Comparison of ENCODE assay signal across 1 cellular context in the genomic region with DNA sequence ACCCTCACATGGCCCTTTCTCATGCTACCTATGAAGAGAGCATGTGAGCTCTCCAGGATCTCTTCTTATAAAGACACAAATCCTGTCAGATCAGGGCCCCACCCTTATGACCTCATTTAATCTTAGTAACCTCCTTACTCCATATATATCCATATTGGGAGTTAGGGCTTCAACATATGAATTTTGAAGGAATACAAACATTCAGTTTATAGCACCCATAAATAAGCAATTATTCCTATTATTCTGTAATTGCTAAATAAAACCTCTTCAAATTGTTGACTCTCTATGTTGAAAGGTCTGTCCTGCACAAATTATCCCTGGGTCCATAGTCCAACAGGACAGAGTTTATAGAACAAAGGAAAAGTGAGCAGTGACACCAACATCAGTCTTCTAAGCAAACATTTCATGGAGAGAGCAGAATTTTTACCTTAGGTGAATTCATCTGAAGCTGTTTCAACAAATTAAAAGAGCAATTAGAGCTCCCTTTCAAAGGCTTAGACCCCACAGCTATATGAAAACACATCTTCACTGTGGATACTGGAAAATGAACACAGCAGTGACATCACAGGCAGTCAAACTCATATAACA.
A peak's percentile ranks its signal among the peaks of the same experiment; 100 is the strongest.
TF ChIP-seq lines count a peak whose summit lies in the region.

No MANE protein-coding gene starts in this region.

TF ChIP-seq in HepG2, 621 proteins besides CTCF, POLR2A, EP300 and RAD21 (continued from another document and continues in another):
- peak; percentile 53; the same call in 1 of the 2 replicates for TF ChIP-seq ZKSCAN8 (CRISPR knock-in tag; IDR thresholded peaks at IDR 0.05; ENCODE audit: borderline replicate concordance)
- TF ChIP-seq, protein P1, sequence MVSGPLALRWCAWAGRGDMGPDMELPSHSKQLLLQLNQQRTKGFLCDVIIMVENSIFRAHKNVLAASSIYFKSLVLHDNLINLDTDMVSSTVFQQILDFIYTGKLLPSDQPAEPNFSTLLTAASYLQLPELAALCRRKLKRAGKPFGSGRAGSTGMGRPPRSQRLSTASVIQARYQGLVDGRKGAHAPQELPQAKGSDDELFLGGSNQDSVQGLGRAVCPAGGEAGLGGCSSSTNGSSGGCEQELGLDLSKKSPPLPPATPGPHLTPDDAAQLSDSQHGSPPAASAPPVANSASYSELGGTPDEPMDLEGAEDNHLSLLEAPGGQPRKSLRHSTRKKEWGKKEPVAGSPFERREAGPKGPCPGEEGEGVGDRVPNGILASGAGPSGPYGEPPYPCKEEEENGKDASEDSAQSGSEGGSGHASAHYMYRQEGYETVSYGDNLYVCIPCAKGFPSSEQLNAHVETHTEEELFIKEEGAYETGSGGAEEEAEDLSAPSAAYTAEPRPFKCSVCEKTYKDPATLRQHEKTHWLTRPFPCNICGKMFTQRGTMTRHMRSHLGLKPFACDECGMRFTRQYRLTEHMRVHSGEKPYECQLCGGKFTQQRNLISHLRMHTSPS (CRISPR knock-in tag; IDR thresholded peaks at IDR 0.05; ENCODE audit: low read depth): no peak
- no peak for TF ChIP-seq NFYC (CRISPR knock-in tag; IDR thresholded peaks at IDR 0.05)
- TF ChIP-seq ZNF17 (CRISPR knock-in tag; IDR thresholded peaks at IDR 0.05): no peak
- TF ChIP-seq, protein P2, sequence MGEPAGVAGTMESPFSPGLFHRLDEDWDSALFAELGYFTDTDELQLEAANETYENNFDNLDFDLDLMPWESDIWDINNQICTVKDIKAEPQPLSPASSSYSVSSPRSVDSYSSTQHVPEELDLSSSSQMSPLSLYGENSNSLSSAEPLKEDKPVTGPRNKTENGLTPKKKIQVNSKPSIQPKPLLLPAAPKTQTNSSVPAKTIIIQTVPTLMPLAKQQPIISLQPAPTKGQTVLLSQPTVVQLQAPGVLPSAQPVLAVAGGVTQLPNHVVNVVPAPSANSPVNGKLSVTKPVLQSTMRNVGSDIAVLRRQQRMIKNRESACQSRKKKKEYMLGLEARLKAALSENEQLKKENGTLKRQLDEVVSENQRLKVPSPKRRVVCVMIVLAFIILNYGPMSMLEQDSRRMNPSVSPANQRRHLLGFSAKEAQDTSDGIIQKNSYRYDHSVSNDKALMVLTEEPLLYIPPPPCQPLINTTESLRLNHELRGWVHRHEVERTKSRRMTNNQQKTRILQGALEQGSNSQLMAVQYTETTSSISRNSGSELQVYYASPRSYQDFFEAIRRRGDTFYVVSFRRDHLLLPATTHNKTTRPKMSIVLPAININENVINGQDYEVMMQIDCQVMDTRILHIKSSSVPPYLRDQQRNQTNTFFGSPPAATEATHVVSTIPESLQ (CRISPR knock-in tag; conservative IDR thresholded peaks at IDR 0.05): no peak
- TF ChIP-seq, protein P3, sequence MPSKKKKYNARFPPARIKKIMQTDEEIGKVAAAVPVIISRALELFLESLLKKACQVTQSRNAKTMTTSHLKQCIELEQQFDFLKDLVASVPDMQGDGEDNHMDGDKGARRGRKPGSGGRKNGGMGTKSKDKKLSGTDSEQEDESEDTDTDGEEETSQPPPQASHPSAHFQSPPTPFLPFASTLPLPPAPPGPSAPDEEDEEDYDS (CRISPR knock-in tag; IDR thresholded peaks at IDR 0.05): no peak
- TF ChIP-seq, protein P4, sequence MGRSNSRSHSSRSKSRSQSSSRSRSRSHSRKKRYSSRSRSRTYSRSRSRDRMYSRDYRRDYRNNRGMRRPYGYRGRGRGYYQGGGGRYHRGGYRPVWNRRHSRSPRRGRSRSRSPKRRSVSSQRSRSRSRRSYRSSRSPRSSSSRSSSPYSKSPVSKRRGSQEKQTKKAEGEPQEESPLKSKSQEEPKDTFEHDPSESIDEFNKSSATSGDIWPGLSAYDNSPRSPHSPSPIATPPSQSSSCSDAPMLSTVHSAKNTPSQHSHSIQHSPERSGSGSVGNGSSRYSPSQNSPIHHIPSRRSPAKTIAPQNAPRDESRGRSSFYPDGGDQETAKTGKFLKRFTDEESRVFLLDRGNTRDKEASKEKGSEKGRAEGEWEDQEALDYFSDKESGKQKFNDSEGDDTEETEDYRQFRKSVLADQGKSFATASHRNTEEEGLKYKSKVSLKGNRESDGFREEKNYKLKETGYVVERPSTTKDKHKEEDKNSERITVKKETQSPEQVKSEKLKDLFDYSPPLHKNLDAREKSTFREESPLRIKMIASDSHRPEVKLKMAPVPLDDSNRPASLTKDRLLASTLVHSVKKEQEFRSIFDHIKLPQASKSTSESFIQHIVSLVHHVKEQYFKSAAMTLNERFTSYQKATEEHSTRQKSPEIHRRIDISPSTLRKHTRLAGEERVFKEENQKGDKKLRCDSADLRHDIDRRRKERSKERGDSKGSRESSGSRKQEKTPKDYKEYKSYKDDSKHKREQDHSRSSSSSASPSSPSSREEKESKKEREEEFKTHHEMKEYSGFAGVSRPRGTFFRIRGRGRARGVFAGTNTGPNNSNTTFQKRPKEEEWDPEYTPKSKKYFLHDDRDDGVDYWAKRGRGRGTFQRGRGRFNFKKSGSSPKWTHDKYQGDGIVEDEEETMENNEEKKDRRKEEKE (IDR thresholded peaks at IDR 0.05): no peak
- TF ChIP-seq NFIC (IDR thresholded peaks at IDR 0.05; ENCODE audit: low read length): peak; percentile 85; the same call in 1 of the 2 replicates
- TF ChIP-seq RFX1 (IDR thresholded peaks at IDR 0.05): no peak
- TF ChIP-seq CEBPG (CRISPR knock-in tag; IDR thresholded peaks at IDR 0.05): peak; percentile 63
- 0 out of 2 replicates have a peak, but pooled peaks have one; percentile 10 for TF ChIP-seq ZNF121 (CRISPR knock-in tag; IDR thresholded peaks at IDR 0.05)
- TF ChIP-seq IRF2 (CRISPR knock-in tag; IDR thresholded peaks at IDR 0.05): peak; percentile 67; the same call in 1 of the 2 replicates
- no peak for TF ChIP-seq KLF13 (CRISPR knock-in tag; IDR thresholded peaks at IDR 0.05)
- peak; percentile 73 for TF ChIP-seq RARA (CRISPR knock-in tag; IDR thresholded peaks at IDR 0.05)
- TF ChIP-seq, protein P5, sequence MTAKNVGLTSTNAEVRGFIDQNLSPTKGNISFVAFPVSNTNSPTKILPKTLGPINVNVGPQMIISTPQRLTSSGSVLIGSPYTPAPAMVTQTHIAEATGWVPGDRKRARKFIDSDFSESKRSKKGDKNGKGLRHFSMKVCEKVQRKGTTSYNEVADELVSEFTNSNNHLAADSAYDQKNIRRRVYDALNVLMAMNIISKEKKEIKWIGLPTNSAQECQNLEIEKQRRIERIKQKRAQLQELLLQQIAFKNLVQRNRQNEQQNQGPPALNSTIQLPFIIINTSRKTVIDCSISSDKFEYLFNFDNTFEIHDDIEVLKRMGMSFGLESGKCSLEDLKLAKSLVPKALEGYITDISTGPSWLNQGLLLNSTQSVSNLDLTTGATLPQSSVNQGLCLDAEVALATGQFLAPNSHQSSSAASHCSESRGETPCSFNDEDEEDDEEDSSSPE (CRISPR knock-in tag; IDR thresholded peaks at IDR 0.05): no peak
- TF ChIP-seq IRX3 (CRISPR knock-in tag; IDR thresholded peaks at IDR 0.05; ENCODE audit: borderline replicate concordance, low read depth): no peak
- TF ChIP-seq ZBTB20 (CRISPR knock-in tag; IDR thresholded peaks at IDR 0.05; ENCODE audit: borderline replicate concordance, low read depth): peak; percentile 63; the same call in 1 of the 2 replicates
- TF ChIP-seq, protein P6, sequence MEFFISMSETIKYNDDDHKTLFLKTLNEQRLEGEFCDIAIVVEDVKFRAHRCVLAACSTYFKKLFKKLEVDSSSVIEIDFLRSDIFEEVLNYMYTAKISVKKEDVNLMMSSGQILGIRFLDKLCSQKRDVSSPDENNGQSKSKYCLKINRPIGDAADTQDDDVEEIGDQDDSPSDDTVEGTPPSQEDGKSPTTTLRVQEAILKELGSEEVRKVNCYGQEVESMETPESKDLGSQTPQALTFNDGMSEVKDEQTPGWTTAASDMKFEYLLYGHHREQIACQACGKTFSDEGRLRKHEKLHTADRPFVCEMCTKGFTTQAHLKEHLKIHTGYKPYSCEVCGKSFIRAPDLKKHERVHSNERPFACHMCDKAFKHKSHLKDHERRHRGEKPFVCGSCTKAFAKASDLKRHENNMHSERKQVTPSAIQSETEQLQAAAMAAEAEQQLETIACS (CRISPR knock-in tag; IDR thresholded peaks at IDR 0.05): no peak
- TF ChIP-seq, protein P7, sequence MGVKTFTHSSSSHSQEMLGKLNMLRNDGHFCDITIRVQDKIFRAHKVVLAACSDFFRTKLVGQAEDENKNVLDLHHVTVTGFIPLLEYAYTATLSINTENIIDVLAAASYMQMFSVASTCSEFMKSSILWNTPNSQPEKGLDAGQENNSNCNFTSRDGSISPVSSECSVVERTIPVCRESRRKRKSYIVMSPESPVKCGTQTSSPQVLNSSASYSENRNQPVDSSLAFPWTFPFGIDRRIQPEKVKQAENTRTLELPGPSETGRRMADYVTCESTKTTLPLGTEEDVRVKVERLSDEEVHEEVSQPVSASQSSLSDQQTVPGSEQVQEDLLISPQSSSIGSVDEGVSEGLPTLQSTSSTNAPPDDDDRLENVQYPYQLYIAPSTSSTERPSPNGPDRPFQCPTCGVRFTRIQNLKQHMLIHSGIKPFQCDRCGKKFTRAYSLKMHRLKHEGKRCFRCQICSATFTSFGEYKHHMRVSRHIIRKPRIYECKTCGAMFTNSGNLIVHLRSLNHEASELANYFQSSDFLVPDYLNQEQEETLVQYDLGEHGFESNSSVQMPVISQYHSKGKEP (CRISPR knock-in tag; IDR thresholded peaks at IDR 0.05): no peak
- TF ChIP-seq EEA1 (CRISPR knock-in tag; IDR thresholded peaks at IDR 0.05; ENCODE audit: borderline replicate concordance): no peak
- no peak for TF ChIP-seq NFYB (CRISPR knock-in tag; IDR thresholded peaks at IDR 0.05)
- no peak for TF ChIP-seq DMAP1 (CRISPR knock-in tag; IDR thresholded peaks at IDR 0.05)
- TF ChIP-seq POGZ (CRISPR knock-in tag; IDR thresholded peaks at IDR 0.05): peak; percentile 85
- TF ChIP-seq, protein P8, sequence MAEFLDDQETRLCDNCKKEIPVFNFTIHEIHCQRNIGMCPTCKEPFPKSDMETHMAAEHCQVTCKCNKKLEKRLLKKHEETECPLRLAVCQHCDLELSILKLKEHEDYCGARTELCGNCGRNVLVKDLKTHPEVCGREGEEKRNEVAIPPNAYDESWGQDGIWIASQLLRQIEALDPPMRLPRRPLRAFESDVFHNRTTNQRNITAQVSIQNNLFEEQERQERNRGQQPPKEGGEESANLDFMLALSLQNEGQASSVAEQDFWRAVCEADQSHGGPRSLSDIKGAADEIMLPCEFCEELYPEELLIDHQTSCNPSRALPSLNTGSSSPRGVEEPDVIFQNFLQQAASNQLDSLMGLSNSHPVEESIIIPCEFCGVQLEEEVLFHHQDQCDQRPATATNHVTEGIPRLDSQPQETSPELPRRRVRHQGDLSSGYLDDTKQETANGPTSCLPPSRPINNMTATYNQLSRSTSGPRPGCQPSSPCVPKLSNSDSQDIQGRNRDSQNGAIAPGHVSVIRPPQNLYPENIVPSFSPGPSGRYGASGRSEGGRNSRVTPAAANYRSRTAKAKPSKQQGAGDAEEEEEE (CRISPR knock-in tag; IDR thresholded peaks at IDR 0.05; ENCODE audit: borderline replicate concordance): no peak
- TF ChIP-seq HHEX (CRISPR knock-in tag; IDR thresholded peaks at IDR 0.05): peak; percentile 9; the same call in 1 of the 2 replicates
- TF ChIP-seq YEATS2 (CRISPR knock-in tag; IDR thresholded peaks at IDR 0.05; ENCODE audit: borderline replicate concordance): no peak
- TF ChIP-seq, protein P9, sequence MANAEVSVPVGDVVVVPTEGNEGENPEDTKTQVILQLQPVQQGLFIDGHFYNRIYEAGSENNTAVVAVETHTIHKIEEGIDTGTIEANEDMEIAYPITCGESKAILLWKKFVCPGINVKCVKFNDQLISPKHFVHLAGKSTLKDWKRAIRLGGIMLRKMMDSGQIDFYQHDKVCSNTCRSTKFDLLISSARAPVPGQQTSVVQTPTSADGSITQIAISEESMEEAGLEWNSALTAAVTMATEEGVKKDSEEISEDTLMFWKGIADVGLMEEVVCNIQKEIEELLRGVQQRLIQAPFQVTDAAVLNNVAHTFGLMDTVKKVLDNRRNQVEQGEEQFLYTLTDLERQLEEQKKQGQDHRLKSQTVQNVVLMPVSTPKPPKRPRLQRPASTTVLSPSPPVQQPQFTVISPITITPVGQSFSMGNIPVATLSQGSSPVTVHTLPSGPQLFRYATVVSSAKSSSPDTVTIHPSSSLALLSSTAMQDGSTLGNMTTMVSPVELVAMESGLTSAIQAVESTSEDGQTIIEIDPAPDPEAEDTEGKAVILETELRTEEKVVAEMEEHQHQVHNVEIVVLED (CRISPR knock-in tag; IDR thresholded peaks at IDR 0.05; ENCODE audit: borderline replicate concordance): no peak
